ENCODE assay signal across 1 cellular context in genomic region chr2:173008786-173009185, GRCh38.
TF ChIP-seq lines count a peak whose summit lies in the region.

No MANE protein-coding gene starts in this region.

TF ChIP-seq in HepG2, 621 proteins besides CTCF, POLR2A, EP300 and RAD21 (continued from another document and continues in another):
- TF ChIP-seq AHDC1 (CRISPR knock-in tag; IDR thresholded peaks at IDR 0.05; ENCODE audit: borderline replicate concordance) (peak; percentile 59; the same call in 1 of the 2 replicates), ZBTB7B (CRISPR knock-in tag; IDR thresholded peaks at IDR 0.05) (no peak), RBM22 (optimal IDR thresholded peaks at IDR 0.05; ENCODE audit: low read length) (no peak), ZNF260 (CRISPR knock-in tag; IDR thresholded peaks at IDR 0.05; ENCODE audit: borderline replicate concordance, low read depth) (no peak), DMTF1 (CRISPR knock-in tag; IDR thresholded peaks at IDR 0.05) (no peak), THYN1 (CRISPR knock-in tag; IDR thresholded peaks at IDR 0.05; ENCODE audit: borderline replicate concordance, low read depth) (no peak), RXRB (CRISPR knock-in tag; IDR thresholded peaks at IDR 0.05; ENCODE audit: borderline replicate concordance) (peak; percentile 75), SP2 (CRISPR knock-in tag; IDR thresholded peaks at IDR 0.05) (no peak), MAZ (IDR thresholded peaks at IDR 0.05; ENCODE audit: borderline replicate concordance, low read depth, low read length) (no peak), MAZ (CRISPR knock-in tag; IDR thresholded peaks at IDR 0.05; ENCODE audit: low read depth) (no peak), ZNF292 (CRISPR knock-in tag; IDR thresholded peaks at IDR 0.05; ENCODE audit: borderline replicate concordance, low read depth) (no peak), ZBTB39 (CRISPR knock-in tag; IDR thresholded peaks at IDR 0.05) (no peak), U2AF1 (optimal IDR thresholded peaks at IDR 0.05; ENCODE audit: low read depth, low read length) (no peak), NR2F6 (IDR thresholded peaks at IDR 0.05) (no peak), NR2F6 (CRISPR knock-in tag; IDR thresholded peaks at IDR 0.05) (peak; percentile 52; the same call in 1 of the 2 replicates), SAP130 (CRISPR knock-in tag; IDR thresholded peaks at IDR 0.05; ENCODE audit: low read depth) (peak; percentile 68), SNAPC2 (CRISPR knock-in tag; IDR thresholded peaks at IDR 0.05) (no peak), HMG20B (CRISPR knock-in tag; conservative IDR thresholded peaks at IDR 0.05) (no peak), GATAD2A (CRISPR knock-in tag; IDR thresholded peaks at IDR 0.05) (peak; percentile 49; the same call in 1 of the 2 replicates), ERF (CRISPR knock-in tag; IDR thresholded peaks at IDR 0.05) (peak; percentile 50; the same call in 1 of the 2 replicates), KDM4B (CRISPR knock-in tag; IDR thresholded peaks at IDR 0.05) (no peak), ZNF800 (CRISPR knock-in tag; IDR thresholded peaks at IDR 0.05) (no peak), ZBTB42 (CRISPR knock-in tag; IDR thresholded peaks at IDR 0.05) (no peak), TRIM22 (IDR thresholded peaks at IDR 0.05) (no peak), GPBP1L1 (CRISPR knock-in tag; IDR thresholded peaks at IDR 0.05) (no peak), MIER3 (CRISPR knock-in tag; IDR thresholded peaks at IDR 0.05; ENCODE audit: borderline replicate concordance) (no peak; the same call in 1 of the 2 replicates), ZNF432 (CRISPR knock-in tag; IDR thresholded peaks at IDR 0.05; ENCODE audit: borderline replicate concordance) (no peak), TBP (CRISPR knock-in tag; IDR thresholded peaks at IDR 0.05) (no peak), KAT8 (CRISPR knock-in tag; IDR thresholded peaks at IDR 0.05) (0 out of 2 replicates have a peak, but pooled peaks have one; percentile 23), MIXL1 (CRISPR knock-in tag; IDR thresholded peaks at IDR 0.05) (no peak), HOXA7 (CRISPR knock-in tag; IDR thresholded peaks at IDR 0.05) (no peak), SIX4 (CRISPR knock-in tag; IDR thresholded peaks at IDR 0.05) (no peak), RBFOX2 (IDR thresholded peaks at IDR 0.05; ENCODE audit: low read depth, low read length) (no peak), CSRNP1 (CRISPR knock-in tag; IDR thresholded peaks at IDR 0.05) (no peak), ZFP37 (CRISPR knock-in tag; IDR thresholded peaks at IDR 0.05; ENCODE audit: borderline replicate concordance) (no peak), DPF2 (CRISPR knock-in tag; IDR thresholded peaks at IDR 0.05; ENCODE audit: borderline replicate concordance, low read depth) (no peak), ZNF253 (CRISPR knock-in tag; IDR thresholded peaks at IDR 0.05; ENCODE audit: borderline replicate concordance) (no peak), ZNF556 (CRISPR knock-in tag; IDR thresholded peaks at IDR 0.05; ENCODE audit: borderline replicate concordance) (no peak), ZNF33A (CRISPR knock-in tag; IDR thresholded peaks at IDR 0.05; ENCODE audit: borderline replicate concordance) (no peak), ZNF263 (CRISPR knock-in tag; IDR thresholded peaks at IDR 0.05) (no peak), LCORL (IDR thresholded peaks at IDR 0.05) (no peak), LCORL (CRISPR knock-in tag; IDR thresholded peaks at IDR 0.05) (no peak), CHCHD3 (CRISPR knock-in tag; IDR thresholded peaks at IDR 0.05) (no peak), MLLT10 (CRISPR knock-in tag; IDR thresholded peaks at IDR 0.05) (no peak), SALL1 (CRISPR knock-in tag; IDR thresholded peaks at IDR 0.05) (peak; percentile 44; the same call in 1 of the 2 replicates), ZNF367 (CRISPR knock-in tag; IDR thresholded peaks at IDR 0.05; ENCODE audit: borderline replicate concordance) (no peak), ZNF547 (CRISPR knock-in tag; IDR thresholded peaks at IDR 0.05) (no peak), ZNF275 (CRISPR knock-in tag; IDR thresholded peaks at IDR 0.05; ENCODE audit: borderline replicate concordance) (no peak), FOXP1 (IDR thresholded peaks at IDR 0.05) (no peak), FOXP1 (CRISPR knock-in tag; IDR thresholded peaks at IDR 0.05) (0 out of 2 replicates have a peak, but pooled peaks have one; percentile 36), SP140L (CRISPR knock-in tag; IDR thresholded peaks at IDR 0.05; ENCODE audit: borderline replicate concordance) (no peak), ZNF670 (CRISPR knock-in tag; IDR thresholded peaks at IDR 0.05; ENCODE audit: borderline replicate concordance) (no peak), RNF2 (conservative IDR thresholded peaks at IDR 0.05; ENCODE audit: low read depth) (no peak)
